In genomic region chr14:31660728-31661127, GRCh38 we compare ENCODE assay signal across 20 cellular contexts.
"Had no signal": no experiment of that assay in that cellular context is flagged by ENCODE, and none has a peak within 500 bp of the region (broad histone marks: within the 10 kb centered on the region; RNA-seq: fewer than 3 reads in every experiment).

No MANE protein-coding gene starts in this region.

- H3K4me1 ChIP-seq: colonic mucosa, esophagus muscularis mucosa, gastrocnemius medialis, heart right ventricle, left lung, lower lobe of right lung had no signal

- DNase-seq: colonic mucosa; cortex of kidney; dermis blood vessel endothelial cell; dorsolateral prefrontal cortex; effector CD4-positive, alpha-beta T cell; effector memory CD4-positive, alpha-beta T cell; foreskin fibroblast; foreskin melanocyte; gastrocnemius medialis; glutamatergic neuron; head of caudate nucleus; heart right ventricle; hippocampal formation; left cardiac atrium; left lung; left ventricle myocardium superior; lower lobe of right lung; mesenchymal stem cell; naive thymus-derived CD4-positive, alpha-beta T cell had no signal

- H3K27ac ChIP-seq: colonic mucosa, dorsolateral prefrontal cortex, esophagus muscularis mucosa, gastrocnemius medialis, heart right ventricle, left lung, lower lobe of right lung had no signal

- ATAC-seq: gastrocnemius medialis; heart right ventricle; left cardiac atrium; left lung; left ventricle myocardium superior; lower lobe of right lung; naive thymus-derived CD4-positive, alpha-beta T cell had no signal

- H3K36me3 ChIP-seq: colonic mucosa, esophagus muscularis mucosa, gastrocnemius medialis, heart right ventricle, left lung, lower lobe of right lung had no signal

- H3K9me3 ChIP-seq: colonic mucosa, esophagus muscularis mucosa, gastrocnemius medialis had no signal

- H3K4me3 ChIP-seq: colonic mucosa, dorsolateral prefrontal cortex, esophagus muscularis mucosa, gastrocnemius medialis, heart right ventricle, left lung, lower lobe of right lung had no signal

- H3K27me3 ChIP-seq: colonic mucosa, dorsolateral prefrontal cortex, esophagus muscularis mucosa, gastrocnemius medialis, heart right ventricle, left lung had no signal
